21 cellular contexts compared by ENCODE assay signal in the genomic region with DNA sequence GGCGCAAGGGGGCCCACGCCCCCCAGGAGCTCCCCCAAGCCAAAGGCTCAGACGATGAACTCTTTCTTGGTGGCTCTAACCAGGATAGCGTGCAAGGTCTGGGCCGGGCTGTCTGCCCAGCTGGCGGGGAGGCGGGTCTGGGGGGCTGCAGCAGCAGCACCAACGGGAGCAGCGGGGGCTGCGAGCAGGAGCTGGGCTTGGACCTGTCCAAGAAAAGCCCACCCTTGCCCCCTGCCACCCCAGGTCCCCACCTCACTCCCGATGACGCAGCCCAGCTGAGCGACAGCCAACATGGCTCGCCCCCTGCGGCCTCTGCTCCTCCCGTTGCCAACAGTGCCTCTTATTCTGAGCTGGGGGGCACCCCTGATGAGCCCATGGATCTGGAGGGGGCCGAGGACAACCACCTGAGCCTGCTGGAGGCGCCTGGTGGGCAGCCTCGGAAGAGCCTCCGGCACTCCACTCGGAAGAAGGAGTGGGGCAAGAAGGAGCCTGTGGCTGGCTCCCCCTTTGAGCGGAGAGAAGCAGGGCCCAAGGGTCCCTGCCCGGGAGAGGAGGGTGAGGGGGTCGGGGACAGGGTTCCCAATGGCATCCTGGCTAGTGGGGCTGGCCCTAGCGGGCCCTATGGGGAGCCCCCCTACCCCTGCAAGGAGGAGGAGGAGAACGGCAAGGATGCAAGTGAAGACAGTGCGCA. TPM values are rescaled to one million over a fixed set of nuclear protein-coding genes. Genes with fewer than 3 reads are reported as not detected.
A peak's percentile ranks its signal among the peaks of the same experiment; 100 is the strongest.
DNase-seq lines count a peak whose midpoint lies in the region; ATAC-seq and TF ChIP-seq lines count a peak whose summit lies in the region.
"Had no signal": no experiment of that assay in that cellular context is flagged by ENCODE, and none has a peak within 500 bp of the region (broad histone marks: within the 10 kb centered on the region; RNA-seq: fewer than 3 reads in every experiment).

No MANE protein-coding gene starts in this region.

- DNase-seq in activated CD4-positive, alpha-beta T cell treated with anti-CD3 and anti-CD28 coated beads, Interleukin-2, amount 10 ng/mL, durations not matched to agents 24 days and 14 days, result peak; percentile 32
- no peak for DNase-seq in activated CD4-positive, alpha-beta T cell treated with anti-CD3 and anti-CD28 coated beads, Interleukin-2, amount 50 U/mL, for 48 hours
- peak; percentile 40 for DNase-seq in activated CD8-positive, alpha-beta memory T cell treated with anti-CD3 and anti-CD28 coated beads, Interleukin-2, amount 50 U/mL, for 48 hours
- DNase-seq in lower lobe of right lung, result peak; percentile 36
- peak; percentile 51 for DNase-seq in sciatic nerve (ENCODE audit: low spot score)
- no peak for DNase-seq in NCI-H524 treated with DMSO at 0.1 percent for 48 hours (lab: John Stamatoyannopoulos, UW)
- no peak for DNase-seq in stimulated activated naive CD4-positive, alpha-beta T cell (lab: John Stamatoyannopoulos, UW)
- DNase-seq: brain microvascular endothelial cell; Calu3; Karpas-422; NCI-H187; NCI-H2227 treated with DMSO at 0.1 percent for 48 hours; PC-3; stimulated activated CD4-positive, alpha-beta T cell treated with anti-CD3 and anti-CD28 coated beads, Interleukin-4, amount 100 ng/mL, for 1 hour had no signal

- H3K27me3 ChIP-seq in lower lobe of right lung (ENCODE audit: low read depth), result no peaks in the 10 kb centered on the region
- H3K27me3 ChIP-seq: brain microvascular endothelial cell, SJSA1 had no signal

- no peaks in the 10 kb centered on the region for H3K9me3 Mint-ChIP-seq in activated CD4-positive, alpha-beta T cell treated with anti-CD3 and anti-CD28 coated beads, Interleukin-2, amount 10 ng/mL, durations not matched to agents 24 days and 14 days
- H3K9me3 Mint-ChIP-seq: stimulated activated naive CD8-positive, alpha-beta T cell treated with anti-CD3 and anti-CD28 coated beads, Interleukin-15, Interleukin-2, amounts not matched to agents 100 ng/mL and 50 ng/mL, for 24 hours; T-helper 1 cell treated with Interleukin-12 subunit alpha and Interleukin-12 subunit beta and Interleukin-4 antibody, amounts not matched to agents 30 μg/mL and 1 μg/mL, for 36 hours had no signal

- ATAC-seq in lower lobe of right lung, result no peak
- ATAC-seq in sciatic nerve, result no peak
- no peak for ATAC-seq in GM18517 (IDR thresholded peaks at IDR 0.05; ENCODE audit: unreplicated experiment)
- ATAC-seq: PC-3 had no signal

- intact Hi-C loops in activated CD4-positive, alpha-beta T cell treated with anti-CD3 and anti-CD28 coated beads, Interleukin-2, amount 10 ng/mL, durations not matched to agents 24 days and 14 days (cut with micrococcal nuclease), result no loop called here
- intact Hi-C loops in lower lobe of right lung (cut with DNase I), result no loop called here
- intact Hi-C loops in sciatic nerve (cut with DNase I), result no loop called here

- H3K9me3 ChIP-seq in lower lobe of right lung, result no peaks in the 10 kb centered on the region
- H3K9me3 ChIP-seq: SJSA1 had no signal

- H3K36me3 ChIP-seq in lower lobe of right lung, result peaks cover 35% of the 10 kb centered on the region

- H3K4me3 ChIP-seq in lower lobe of right lung, result no peak overlapping the region
- H3K4me3 ChIP-seq: coronary artery, SJSA1, smooth muscle cell had no signal

- H3K27ac Mint-ChIP-seq in activated CD4-positive, alpha-beta T cell treated with anti-CD3 and anti-CD28 coated beads, Interleukin-2, amount 10 ng/mL, durations not matched to agents 24 days and 14 days, result no peak overlapping the region
- H3K27ac Mint-ChIP-seq: B cell; stimulated activated naive CD8-positive, alpha-beta T cell treated with anti-CD3 and anti-CD28 coated beads, Interleukin-15, Interleukin-2, amounts not matched to agents 100 ng/mL and 50 ng/mL, for 24 hours; T-helper 1 cell treated with Interleukin-12 subunit alpha and Interleukin-12 subunit beta and Interleukin-4 antibody, amounts not matched to agents 30 μg/mL and 1 μg/mL, for 36 hours had no signal

- no peaks in the 10 kb centered on the region for H3K4me1 Mint-ChIP-seq in activated CD4-positive, alpha-beta T cell treated with anti-CD3 and anti-CD28 coated beads, Interleukin-2, amount 10 ng/mL, durations not matched to agents 24 days and 14 days
- H3K4me1 Mint-ChIP-seq: B cell had no signal

- H3K36me3 Mint-ChIP-seq in activated CD4-positive, alpha-beta T cell treated with anti-CD3 and anti-CD28 coated beads, Interleukin-2, amount 10 ng/mL, durations not matched to agents 24 days and 14 days (ENCODE audit: low read depth), result no peaks in the 10 kb centered on the region

- no peak overlapping the region for H3K4me3 Mint-ChIP-seq in activated CD4-positive, alpha-beta T cell treated with anti-CD3 and anti-CD28 coated beads, Interleukin-2, amount 10 ng/mL, durations not matched to agents 24 days and 14 days
- H3K4me3 Mint-ChIP-seq: B cell; stimulated activated naive CD8-positive, alpha-beta T cell treated with anti-CD3 and anti-CD28 coated beads, Interleukin-15, Interleukin-2, amounts not matched to agents 100 ng/mL and 50 ng/mL, for 24 hours; T-helper 1 cell treated with Interleukin-12 subunit alpha and Interleukin-12 subunit beta and Interleukin-4 antibody, amounts not matched to agents 30 μg/mL and 1 μg/mL, for 36 hours had no signal

- no peaks in the 10 kb centered on the region for H3K4me1 ChIP-seq in lower lobe of right lung
- H3K4me1 ChIP-seq: SJSA1 had no signal

- no peaks in the 10 kb centered on the region for H3K27me3 Mint-ChIP-seq in activated CD4-positive, alpha-beta T cell treated with anti-CD3 and anti-CD28 coated beads, Interleukin-2, amount 10 ng/mL, durations not matched to agents 24 days and 14 days
- H3K27me3 Mint-ChIP-seq: B cell; stimulated activated naive CD8-positive, alpha-beta T cell treated with anti-CD3 and anti-CD28 coated beads, Interleukin-15, Interleukin-2, amounts not matched to agents 100 ng/mL and 50 ng/mL, for 24 hours had no signal

- no peak overlapping the region for H3K27ac ChIP-seq in lower lobe of right lung
- H3K27ac ChIP-seq: brain microvascular endothelial cell, coronary artery, SJSA1 had no signal

- TF ChIP-seq CTCF in lower lobe of right lung (IDR thresholded peaks at IDR 0.05), result no peak

RNA-seq across cellular contexts. Expression of a gene that starts 21.6 kb away (rescaled TPM):
- total RNA-seq in activated CD4-positive, alpha-beta T cell treated with anti-CD3 and anti-CD28 coated beads, Interleukin-2, amount 10 ng/mL, durations not matched to agents 24 days and 14 days, result 0.50 and 0.54 TPM in 2 replicates
- total RNA-seq in lower lobe of right lung (3.5 TPM), sciatic nerve (1.4 TPM)

RNA-seq across cellular contexts. Expression of a gene that starts 28.4 kb away (rescaled TPM):
- 5.9 and 6.4 TPM in 2 replicates for total RNA-seq in activated CD4-positive, alpha-beta T cell treated with anti-CD3 and anti-CD28 coated beads, Interleukin-2, amount 10 ng/mL, durations not matched to agents 24 days and 14 days
- total RNA-seq in lower lobe of right lung (5.7 TPM), sciatic nerve (4.8 TPM)

Comparison
In these comparisons a context has a peak if more than half of its experiments do, and no peak if none do; other contexts are left out.
1. DNase-seq: peak in activated CD4-positive, alpha-beta T cell treated with anti-CD3 and anti-CD28 coated beads, Interleukin-2, amount 10 ng/mL, durations not matched to agents 24 days and 14 days (single experiment), activated CD8-positive, alpha-beta memory T cell treated with anti-CD3 and anti-CD28 coated beads, Interleukin-2, amount 50 U/mL, for 48 hours (single experiment), lower lobe of right lung (single experiment) and sciatic nerve (single experiment); none in activated CD4-positive, alpha-beta T cell treated with anti-CD3 and anti-CD28 coated beads, Interleukin-2, amount 50 U/mL, for 48 hours (0 of 2), NCI-H524 treated with DMSO at 0.1 percent for 48 hours (single experiment) and stimulated activated naive CD4-positive, alpha-beta T cell (0 of 6).